In genomic region chr3:184932777-184933176, GRCh38 we compare ENCODE assay signal across 35 cellular contexts.
"Had no signal": no experiment of that assay in that cellular context is flagged by ENCODE, and none has a peak within 500 bp of the region (broad histone marks: within the 10 kb centered on the region; RNA-seq: fewer than 3 reads in every experiment).

No MANE protein-coding gene starts in this region.

- H3K9me3 ChIP-seq: MG63 had no signal

- H3K36me3 ChIP-seq: MG63 had no signal

- H3K27ac ChIP-seq: KMS-11 had no signal

- H3K4me3 ChIP-seq: MG63 had no signal

- H3K9ac ChIP-seq: KMS-11 had no signal

- DNase-seq: Karpas-422, Kasumi-1, KG1, MG63, MV-4-11, NCI-H1048, NCI-H1092, NCI-H1092 treated with DMSO at 0.1 percent for 48 hours, NCI-H1105, NCI-H1105 treated with DMSO at 0.1 percent for 48 hours, NCI-H1417, NCI-H1417 treated with DMSO at 0.1 percent for 48 hours, NCI-H1436, NCI-H1436 treated with DMSO at 0.1 percent for 48 hours, NCI-H146, NCI-H1694, NCI-H1694 treated with DMSO at 0.1 percent for 48 hours, NCI-H187, NCI-H187 treated with DMSO at 0.1 percent for 48 hours, NCI-H1930, NCI-H2029, NCI-H2029 treated with DMSO at 0.1 percent for 48 hours, NCI-H2081, NCI-H2081 treated with DMSO at 0.1 percent for 48 hours, NCI-H2107, NCI-H2171, NCI-H2171 treated with DMSO at 0.1 percent for 48 hours, NCI-H2227 treated with DMSO at 0.1 percent for 48 hours, NCI-H226, NCI-H345, NCI-H446, NCI-H446 treated with DMSO at 0.1 percent for 48 hours, NCI-H510A, NCI-H510A treated with DMSO at 0.1 percent for 48 hours had no signal

- H3K4me2 ChIP-seq: KMS-11 had no signal

- H3K27me3 ChIP-seq: MG63 had no signal
